ENCODE assay signal across 12 cellular contexts in genomic region chr5:1797855-1798254, GRCh38. TPM values are rescaled to one million over a fixed set of nuclear protein-coding genes. Genes with fewer than 3 reads are reported as not detected.
DNase-seq lines count a peak whose midpoint lies in the region; ATAC-seq and TF ChIP-seq lines count a peak whose summit lies in the region.
"Had no signal": no experiment of that assay in that cellular context is flagged by ENCODE, and none has a peak within 500 bp of the region (broad histone marks: within the 10 kb centered on the region; RNA-seq: fewer than 3 reads in every experiment).

No MANE protein-coding gene starts in this region.

- no peak for DNase-seq in DND-41
- no peak for DNase-seq in activated CD8-positive, alpha-beta T cell treated with anti-CD3 and anti-CD28 coated beads for 36 hours
- DNase-seq in naive thymus-derived CD4-positive, alpha-beta T cell, result no peak
- no peak for DNase-seq in HEK293T (ENCODE audit: extremely low spot score)
- DNase-seq: activated CD8-positive, alpha-beta memory T cell treated with anti-CD3 and anti-CD28 coated beads, Interleukin-2, amount 50 U/mL, for 4 hours; caudate nucleus; NCI-H1436; NCI-H510A treated with DMSO at 0.1 percent for 48 hours had no signal

- H3K36me3 ChIP-seq in BLaER1, result peaks cover 35% of the 10 kb centered on the region
- peaks cover 31% of the 10 kb centered on the region for H3K36me3 ChIP-seq in DND-41 (ENCODE audit: insufficient read depth, low read length)
- H3K36me3 ChIP-seq in naive thymus-derived CD4-positive, alpha-beta T cell (ENCODE audit: control insufficient read depth in 2 of 3, insufficient read depth in 3 of 3, low read length in 3 of 3), result peaks cover 0 to 35% (median 4%) of the 10 kb centered on the region in 3 experiments

- H3K4me3 Mint-ChIP-seq in activated CD8-positive, alpha-beta T cell treated with anti-CD3 and anti-CD28 coated beads for 36 hours, result peak overlapping the region; percentile 96
- peak overlapping the region in 9 of 10 donors; percentile 4 to 99 (median 45) for H3K4me3 Mint-ChIP-seq in naive thymus-derived CD4-positive, alpha-beta T cell

- H3K9ac ChIP-seq in BLaER1 (peak overlapping the region; percentile 61), DND-41 (ENCODE audit: low read depth, low read length) (0 out of 2 replicates have a peak overlapping the region, but pooled peaks have one; percentile 2)

- H3K4me3 ChIP-seq in BLaER1 (peak overlapping the region; percentile 44; the same call in 1 of the 2 replicates), DND-41 (ENCODE audit: low read depth in 1 of 2, low read length in 2 of 2) (peak overlapping the region in 1 of 2 experiments; percentile 11; a peak in 1 of 4 replicates)
- H3K4me3 ChIP-seq in naive thymus-derived CD4-positive, alpha-beta T cell (ENCODE audit: low read length), result no peak overlapping the region
- H3K4me3 ChIP-seq: right atrium auricular region had no signal

- H3K4me2 ChIP-seq in BLaER1 (peak overlapping the region; percentile 92), DND-41 (ENCODE audit: insufficient read depth, low read length) (peak overlapping the region; percentile 99; the same call in 1 of the 2 replicates)

- H3K27me3 ChIP-seq in BLaER1 (no peaks in the 10 kb centered on the region), DND-41 (ENCODE audit: insufficient read depth, low read length, poor library complexity) (no peaks in the 10 kb centered on the region)
- H3K27me3 ChIP-seq in naive thymus-derived CD4-positive, alpha-beta T cell (ENCODE audit: control insufficient read depth in 2 of 2, insufficient read depth in 2 of 2, low read length in 2 of 2), result no peaks in the 10 kb centered on the region
- H3K27me3 ChIP-seq: right atrium auricular region had no signal

- TF ChIP-seq CTCF in DND-41 (IDR thresholded peaks at IDR 0.05; ENCODE audit: borderline replicate concordance, extremely low read depth, low read length, poor library complexity, severe bottlenecking), result no peak
- TF ChIP-seq CTCF in activated CD8-positive, alpha-beta T cell treated with anti-CD3 and anti-CD28 coated beads for 36 hours (IDR thresholded peaks at IDR 0.05), result no peak

- POLR2A ChIA-PET in activated CD8-positive, alpha-beta T cell treated with anti-CD3 and anti-CD28 coated beads for 36 hours (lab: Charles Lee), result interaction anchor here (1.6 kb wide), 1 partner anchor 20 kb away, joined by 3 read pairs; no protein-coding TSS in a partner anchor
- POLR2A ChIA-PET in naive thymus-derived CD4-positive, alpha-beta T cell (lab: Charles Lee), result no interaction called here
- POLR2A ChIA-PET in HEK293T (lab: Yijun Ruan, JAX), result no interaction called here

- intact Hi-C loops in activated CD8-positive, alpha-beta T cell treated with anti-CD3 and anti-CD28 coated beads for 36 hours (cut with micrococcal nuclease), result no loop called here
- intact Hi-C loops in naive thymus-derived CD4-positive, alpha-beta T cell (cut with micrococcal nuclease), result loop anchor here in 1 of 2 donors (2.0 to 10.0 kb wide), 2 partner anchors 453 to 1013 kb away; partner anchors contain the start of genes CLPTM1L and ZDHHC11B

- H3K36me3 Mint-ChIP-seq in activated CD8-positive, alpha-beta T cell treated with anti-CD3 and anti-CD28 coated beads for 36 hours (ENCODE audit: low read depth), result peaks cover 37% of the 10 kb centered on the region
- peaks cover 1 to 18% (median 3%) of the 10 kb centered on the region in 5 donors for H3K36me3 Mint-ChIP-seq in naive thymus-derived CD4-positive, alpha-beta T cell

- H3K4me1 ChIP-seq in BLaER1 (peaks cover 73% of the 10 kb centered on the region), DND-41 (ENCODE audit: insufficient read depth, low read length) (peaks cover 32% of the 10 kb centered on the region)
- H3K4me1 ChIP-seq in naive thymus-derived CD4-positive, alpha-beta T cell (ENCODE audit: control insufficient read depth in 2 of 2, insufficient read depth in 2 of 2, low read length in 2 of 2), result peaks cover 19 to 21% of the 10 kb centered on the region in 2 donors

- no peak overlapping the region; the same call in 1 of the 2 replicates for H3K27ac ChIP-seq in BLaER1
- H3K27ac ChIP-seq in DND-41 (ENCODE audit: low read length), result no peak overlapping the region
- no peak overlapping the region for H3K27ac ChIP-seq in naive thymus-derived CD4-positive, alpha-beta T cell (ENCODE audit: low read depth, low read length)
- H3K27ac ChIP-seq: right atrium auricular region had no signal

- ATAC-seq in DND-41 (ENCODE audit: insufficient read depth, low read depth) (no peak), GM18861 (IDR thresholded peaks at IDR 0.05; ENCODE audit: unreplicated experiment) (no peak), GM18909 (IDR thresholded peaks at IDR 0.05; ENCODE audit: poor library complexity, unreplicated experiment) (no peak)
- no peak for ATAC-seq in activated CD8-positive, alpha-beta T cell treated with anti-CD3 and anti-CD28 coated beads for 36 hours
- no peak for ATAC-seq in naive thymus-derived CD4-positive, alpha-beta T cell

- no peaks in the 10 kb centered on the region for H3K9me3 ChIP-seq in BLaER1
- H3K9me3 ChIP-seq in DND-41 (ENCODE audit: insufficient read depth, low read length, severe bottlenecking), result no peaks in the 10 kb centered on the region
- H3K9me3 ChIP-seq in naive thymus-derived CD4-positive, alpha-beta T cell (ENCODE audit: control insufficient read depth in 2 of 3, low read length in 3 of 3), result no peaks in the 10 kb centered on the region
- H3K9me3 ChIP-seq: right atrium auricular region had no signal

- CTCF ChIA-PET in activated CD8-positive, alpha-beta T cell treated with anti-CD3 and anti-CD28 coated beads for 36 hours (lab: Charles Lee), result interaction anchor here (1.0 kb wide), 1 partner anchor 130 kb away, joined by 3 read pairs; no protein-coding TSS in a partner anchor
- CTCF ChIA-PET in naive thymus-derived CD4-positive, alpha-beta T cell (lab: Charles Lee), result interaction anchor here (0.6 kb wide), 1 partner anchor 23 kb away, joined by 5 read pairs; no protein-coding TSS in a partner anchor
- CTCF ChIA-PET in HEK293T (lab: Yijun Ruan, JAX), result no interaction called here

- no peaks in the 10 kb centered on the region for H3K9me3 Mint-ChIP-seq in activated CD8-positive, alpha-beta T cell treated with anti-CD3 and anti-CD28 coated beads for 36 hours
- peaks cover 0 to 2% (median 0%) of the 10 kb centered on the region in 11 donors for H3K9me3 Mint-ChIP-seq in naive thymus-derived CD4-positive, alpha-beta T cell

- peak overlapping the region; percentile 55 for H3K27ac Mint-ChIP-seq in activated CD8-positive, alpha-beta T cell treated with anti-CD3 and anti-CD28 coated beads for 36 hours
- peak overlapping the region in 6 of 9 donors; percentile 23 to 98 (median 45) for H3K27ac Mint-ChIP-seq in naive thymus-derived CD4-positive, alpha-beta T cell

- peaks cover 62% of the 10 kb centered on the region for H3K4me1 Mint-ChIP-seq in activated CD8-positive, alpha-beta T cell treated with anti-CD3 and anti-CD28 coated beads for 36 hours (ENCODE audit: low read depth)
- peaks cover 36 to 63% (median 53%) of the 10 kb centered on the region in 7 donors for H3K4me1 Mint-ChIP-seq in naive thymus-derived CD4-positive, alpha-beta T cell

- H4K20me1 ChIP-seq in BLaER1 (peaks cover 35% of the 10 kb centered on the region), DND-41 (ENCODE audit: insufficient read depth, low read length) (peaks cover 31% of the 10 kb centered on the region; the same call in 1 of the 2 replicates)

- no peaks in the 10 kb centered on the region for H3K27me3 Mint-ChIP-seq in activated CD8-positive, alpha-beta T cell treated with anti-CD3 and anti-CD28 coated beads for 36 hours
- H3K27me3 Mint-ChIP-seq in naive thymus-derived CD4-positive, alpha-beta T cell, result no peaks in the 10 kb centered on the region

- H3K79me2 ChIP-seq in DND-41 (ENCODE audit: insufficient read depth, low read length), result peaks cover 51% of the 10 kb centered on the region

- no peak overlapping the region for H2AFZ ChIP-seq in DND-41 (ENCODE audit: low read depth, low read length)

TF ChIP-seq in HEK293T, 16 proteins besides CTCF, POLR2A, EP300 and RAD21:
- no peak for TF ChIP-seq L3MBTL2 (conservative IDR thresholded peaks at IDR 0.05)
- TF ChIP-seq TARDBP (IDR thresholded peaks at IDR 0.05), result no peak
- no peak for TF ChIP-seq FOXK2 (IDR thresholded peaks at IDR 0.05)
- no peak for TF ChIP-seq ELF4 (IDR thresholded peaks at IDR 0.05)
- TF ChIP-seq, protein P1, sequence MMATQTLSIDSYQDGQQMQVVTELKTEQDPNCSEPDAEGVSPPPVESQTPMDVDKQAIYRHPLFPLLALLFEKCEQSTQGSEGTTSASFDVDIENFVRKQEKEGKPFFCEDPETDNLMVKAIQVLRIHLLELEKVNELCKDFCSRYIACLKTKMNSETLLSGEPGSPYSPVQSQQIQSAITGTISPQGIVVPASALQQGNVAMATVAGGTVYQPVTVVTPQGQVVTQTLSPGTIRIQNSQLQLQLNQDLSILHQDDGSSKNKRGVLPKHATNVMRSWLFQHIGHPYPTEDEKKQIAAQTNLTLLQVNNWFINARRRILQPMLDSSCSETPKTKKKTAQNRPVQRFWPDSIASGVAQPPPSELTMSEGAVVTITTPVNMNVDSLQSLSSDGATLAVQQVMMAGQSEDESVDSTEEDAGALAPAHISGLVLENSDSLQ (IDR thresholded peaks at IDR 0.05), result no peak
- TF ChIP-seq ZNF384 (IDR thresholded peaks at IDR 0.05), result no peak
- no peak for TF ChIP-seq BHLHE40 (IDR thresholded peaks at IDR 0.05; ENCODE audit: borderline replicate concordance)
- no peak for TF ChIP-seq NFRKB (IDR thresholded peaks at IDR 0.05)
- TF ChIP-seq HDGF (IDR thresholded peaks at IDR 0.05; ENCODE audit: borderline replicate concordance), result no peak
- TF ChIP-seq SP1 (IDR thresholded peaks at IDR 0.05), result no peak
- TF ChIP-seq FOXA1 (IDR thresholded peaks at IDR 0.05), result no peak
TF ChIP-seq in HEK293T: peak in this region for 0.

RNA-seq across cellular contexts. Expression of gene MRPL36, which starts 1.8 kb away (rescaled TPM):
- total RNA-seq in activated CD8-positive, alpha-beta T cell treated with anti-CD3 and anti-CD28 coated beads for 36 hours, result 10 to 100 TPM; 80.1 to 87.2 TPM
- 10 to 100 TPM; 14.1 to 52.6 (median 26.8) TPM for total RNA-seq in naive thymus-derived CD4-positive, alpha-beta T cell
- 10 to 100 TPM; 69.4 to 77.5 TPM for polyA plus RNA-seq in naive thymus-derived CD4-positive, alpha-beta T cell

RNA-seq across cellular contexts. Expression of gene NDUFS6, which starts 3.4 kb away (rescaled TPM):
- total RNA-seq in activated CD8-positive, alpha-beta T cell treated with anti-CD3 and anti-CD28 coated beads for 36 hours, result 10 to 100 TPM; 32.2 to 39.1 TPM
- 10 to 100 TPM; 14.2 to 28.8 (median 15.4) TPM for total RNA-seq in naive thymus-derived CD4-positive, alpha-beta T cell
- polyA plus RNA-seq in naive thymus-derived CD4-positive, alpha-beta T cell, result 10 to 100 TPM; 55.3 to 61.7 TPM
